Comparison of ENCODE assay signal across 1 cellular context in genomic region chr6:166999145-166999844, GRCh38.
TF ChIP-seq lines count a peak whose summit lies in the region.

Gene CEP43 (plus strand): TSS chr6:166999397. CDS start chr6:166999413, 16 bp downstream.

TF ChIP-seq in WTC11, 78 proteins besides CTCF, POLR2A, EP300 and RAD21 (continued from another document):
- peak; percentile 77 for TF ChIP-seq HMGXB4 (CRISPR knock-in tag; IDR thresholded peaks at IDR 0.05)
- no peak for TF ChIP-seq ZNF219 (CRISPR knock-in tag; IDR thresholded peaks at IDR 0.05; ENCODE audit: borderline replicate concordance)
- TF ChIP-seq IRF1 (CRISPR knock-in tag; IDR thresholded peaks at IDR 0.05) = peak; percentile 63; the same call in 1 of the 2 replicates
- TF ChIP-seq CDX4 (CRISPR knock-in tag; IDR thresholded peaks at IDR 0.05; ENCODE audit: borderline replicate concordance) = no peak
- TF ChIP-seq MYBL2 (CRISPR knock-in tag; IDR thresholded peaks at IDR 0.05) = peak; percentile 98
- peak; percentile 73; the same call in 1 of the 2 replicates for TF ChIP-seq CREM (CRISPR knock-in tag; IDR thresholded peaks at IDR 0.05)
- 0 out of 2 replicates have a peak, but pooled peaks have one; percentile 17 for TF ChIP-seq AFF4 (CRISPR knock-in tag; IDR thresholded peaks at IDR 0.05; ENCODE audit: borderline replicate concordance)
- TF ChIP-seq E2F5 (CRISPR knock-in tag; IDR thresholded peaks at IDR 0.05) = peak; percentile 71
- TF ChIP-seq ZNF281 (CRISPR knock-in tag; IDR thresholded peaks at IDR 0.05) = no peak
- TF ChIP-seq NR3C1 (CRISPR knock-in tag; conservative IDR thresholded peaks at IDR 0.05; ENCODE audit: low read depth) = 0 out of 2 replicates have a peak, but pooled peaks have one; percentile 29
- TF ChIP-seq FOXP4 (CRISPR knock-in tag; IDR thresholded peaks at IDR 0.05) = peak; percentile 79
- peak; percentile 60; the same call in 1 of the 2 replicates for TF ChIP-seq RELA (CRISPR knock-in tag; IDR thresholded peaks at IDR 0.05; ENCODE audit: borderline replicate concordance)
- TF ChIP-seq PRDM15 (CRISPR knock-in tag; IDR thresholded peaks at IDR 0.05) = no peak
- no peak for TF ChIP-seq NR1H2 (CRISPR knock-in tag; IDR thresholded peaks at IDR 0.05)
- peak; percentile 84; the same call in 1 of the 2 replicates for TF ChIP-seq JUN (CRISPR knock-in tag; IDR thresholded peaks at IDR 0.05)
- peak; percentile 83 for TF ChIP-seq ZNF416 (CRISPR knock-in tag; IDR thresholded peaks at IDR 0.05)
- TF ChIP-seq FOXK1 (CRISPR knock-in tag; IDR thresholded peaks at IDR 0.05) = peak; percentile 73
